Comparison of ENCODE assay signal across 18 cellular contexts in genomic region chr4:148854203-148854602, GRCh38.
DNase-seq lines count a peak whose midpoint lies in the region; ATAC-seq and TF ChIP-seq lines count a peak whose summit lies in the region.
"Had no signal": no experiment of that assay in that cellular context is flagged by ENCODE, and none has a peak within 500 bp of the region (broad histone marks: within the 10 kb centered on the region; RNA-seq: fewer than 3 reads in every experiment).

No MANE protein-coding gene starts in this region.

- peak; percentile 10 for ATAC-seq in left colon
- no peak for ATAC-seq in HG03108 (IDR thresholded peaks at IDR 0.05; ENCODE audit: unreplicated experiment)
- ATAC-seq in activated CD8-positive, alpha-beta T cell treated with anti-CD3 and anti-CD28 coated beads, Interleukin-2, amount 10 ng/mL, durations not matched to agents 7 days and 5 days = no peak
- ATAC-seq in HG02623 (IDR thresholded peaks at IDR 0.05; ENCODE audit: unreplicated experiment) = no peak

- H3K4me1 ChIP-seq in HUES48 (ENCODE audit: control insufficient read depth, insufficient read depth, low read length) = no peaks in the 10 kb centered on the region

- POLR2A ChIA-PET in activated CD8-positive, alpha-beta T cell treated with anti-CD3 and anti-CD28 coated beads, Interleukin-2, amount 10 ng/mL, durations not matched to agents 7 days and 5 days (lab: Charles Lee) = no interaction called here

- H3K27me3 ChIP-seq in HUES48 (ENCODE audit: control insufficient read depth, insufficient read depth, low read length) = no peaks in the 10 kb centered on the region

- H3K4me3 ChIP-seq in HUES48 (ENCODE audit: low read depth, low read length) (no peak overlapping the region), epithelial cell of esophagus (ENCODE audit: low read length) (no peak overlapping the region)

- no peaks in the 10 kb centered on the region for H3K9me3 ChIP-seq in HUES48 (ENCODE audit: control insufficient read depth, insufficient read depth, low read length)
- H3K9me3 ChIP-seq: SK-N-SH had no signal

- H3K9ac ChIP-seq in HUES48 (ENCODE audit: low read depth, low read length) = no peak overlapping the region
- H3K9ac ChIP-seq: SK-N-SH had no signal

- no peak for TF ChIP-seq CTCF in epithelial cell of esophagus (IDR thresholded peaks at IDR 0.05; ENCODE audit: insufficient read depth, low read depth, low read length, missing control alignments)

- CTCF ChIA-PET in activated CD8-positive, alpha-beta T cell treated with anti-CD3 and anti-CD28 coated beads, Interleukin-2, amount 10 ng/mL, durations not matched to agents 7 days and 5 days (lab: Charles Lee) = no interaction called here

- no peaks in the 10 kb centered on the region for H3K4me1 Mint-ChIP-seq in activated CD8-positive, alpha-beta T cell treated with anti-CD3 and anti-CD28 coated beads, Interleukin-2, amount 10 ng/mL, durations not matched to agents 7 days and 5 days (ENCODE audit: low read depth)
- H3K4me1 Mint-ChIP-seq: CD8-positive, alpha-beta memory T cell had no signal

- H3K27ac Mint-ChIP-seq in activated CD8-positive, alpha-beta T cell treated with anti-CD3 and anti-CD28 coated beads, Interleukin-2, amount 10 ng/mL, durations not matched to agents 7 days and 5 days = no peak overlapping the region
- H3K27ac Mint-ChIP-seq: CD8-positive, alpha-beta memory T cell had no signal

- DNase-seq in epithelial cell of esophagus (ENCODE audit: low read depth) (peak; percentile 13), left colon (no peak), NCI-H446 (lab: John Stamatoyannopoulos, UW) (no peak)
- no peak for DNase-seq in activated CD8-positive, alpha-beta T cell treated with anti-CD3 and anti-CD28 coated beads, Interleukin-2, amount 10 ng/mL, durations not matched to agents 7 days and 5 days
- DNase-seq: C1 segment of cervical spinal cord; CD8-positive, alpha-beta memory T cell; DND-41; Kasumi-1; MM.1S; NCI-H1092; NCI-H146; NCI-H2081; RPMI8226; SHP77 treated with DMSO at 0.1 percent for 48 hours; SK-N-SH had no signal

- no peaks in the 10 kb centered on the region for H3K9me3 Mint-ChIP-seq in activated CD8-positive, alpha-beta T cell treated with anti-CD3 and anti-CD28 coated beads, Interleukin-2, amount 10 ng/mL, durations not matched to agents 7 days and 5 days (ENCODE audit: insufficient read depth)

- H3K27ac ChIP-seq in HUES48 (ENCODE audit: low read depth, low read length) = peak overlapping the region; percentile 24

- H3K27me3 Mint-ChIP-seq in activated CD8-positive, alpha-beta T cell treated with anti-CD3 and anti-CD28 coated beads, Interleukin-2, amount 10 ng/mL, durations not matched to agents 7 days and 5 days (ENCODE audit: low read depth) = no peaks in the 10 kb centered on the region

- H3K4me3 Mint-ChIP-seq in activated CD8-positive, alpha-beta T cell treated with anti-CD3 and anti-CD28 coated beads, Interleukin-2, amount 10 ng/mL, durations not matched to agents 7 days and 5 days = no peak overlapping the region
- H3K4me3 Mint-ChIP-seq: CD8-positive, alpha-beta memory T cell had no signal

- no peaks in the 10 kb centered on the region for H3K36me3 Mint-ChIP-seq in activated CD8-positive, alpha-beta T cell treated with anti-CD3 and anti-CD28 coated beads, Interleukin-2, amount 10 ng/mL, durations not matched to agents 7 days and 5 days (ENCODE audit: low read depth)
- H3K36me3 Mint-ChIP-seq: CD8-positive, alpha-beta memory T cell had no signal

- intact Hi-C loops in left colon (cut with DNase I, micrococcal nuclease) = no loop called here

- no peaks in the 10 kb centered on the region for H3K36me3 ChIP-seq in HUES48 (ENCODE audit: control insufficient read depth, insufficient read depth, low read length)
